Comparison of ENCODE assay signal across 8 cellular contexts in the genomic region with DNA sequence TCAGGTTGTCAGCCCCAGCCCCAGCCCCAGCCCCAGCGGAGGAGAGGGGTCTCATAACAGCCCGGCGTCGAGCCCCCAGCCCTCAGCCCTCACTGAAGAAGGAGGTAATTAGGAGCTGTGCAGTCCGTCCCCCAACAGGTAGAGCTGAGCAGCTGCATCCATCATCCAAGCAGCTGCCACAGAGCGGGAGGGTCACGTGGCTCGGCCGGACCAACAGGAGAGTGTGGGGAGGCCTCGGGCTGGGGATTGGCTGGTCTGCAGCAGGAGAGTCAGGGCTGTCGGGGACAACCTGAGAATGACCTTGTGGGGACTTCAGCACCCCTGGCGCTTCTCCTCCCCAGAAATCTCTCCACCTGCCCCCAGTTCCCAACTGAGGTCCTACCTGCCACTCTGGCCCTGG. TPM values are rescaled to one million over a fixed set of nuclear protein-coding genes. Genes with fewer than 3 reads are reported as not detected.
DNase-seq lines count a peak whose midpoint lies in the region; ATAC-seq, FAIRE-seq and TF ChIP-seq lines count a peak whose summit lies in the region.

No MANE protein-coding gene starts in this region.

- no peak for TF ChIP-seq POLR2A in HepG2 (IDR thresholded peaks at IDR 0.05; ENCODE audit: insufficient read depth in 1 of 2, low read depth in 2 of 2, low read length in 2 of 2)
- TF ChIP-seq POLR2A in right lobe of liver (IDR thresholded peaks at IDR 0.05), result no peak

- H3K9ac ChIP-seq in HepG2 (ENCODE audit: insufficient read depth, low read depth, low read length), result no peak overlapping the region
- no peak overlapping the region for H3K9ac ChIP-seq in endodermal cell (ENCODE audit: extremely low read depth, low read length, poor library complexity, severe bottlenecking)

- no peak for TF ChIP-seq EP300 in HepG2 (IDR thresholded peaks at IDR 0.05; ENCODE audit: low read depth in 2 of 2, low read length in 2 of 2)
- TF ChIP-seq EP300 in HepG2 (CRISPR knock-in tag; IDR thresholded peaks at IDR 0.05; ENCODE audit: borderline replicate concordance), result no peak

- WGBS in HepG2 (ENCODE audit: low lambda C conversion rate), result 0% methylated on average over 3 of the region's 12 CpGs
- WGBS in right lobe of liver (ENCODE audit: insufficient coverage, low coverage, low lambda C conversion rate, missing lambda C conversion rate), result 10% methylated on average over 2 of the region's 12 CpGs
- 31 to 33% methylated on average over 5 to 12 of the region's 12 CpGs for WGBS in endodermal cell (ENCODE audit: insufficient coverage in 1 of 2, insufficient read length in 1 of 2), 2 experiments

- in situ Hi-C loops in HepG2 (cut with HindIII; ENCODE audit: extremely low pct_ligation_motif_present, low pct_unique_long_range_greater_than_20kb), result no loop called here
- in situ Hi-C loops in brain microvascular endothelial cell (cut with HindIII; ENCODE audit: low pct_ligation_motif_present, low sequenced_read_pairs), result no loop called here

- H3K27me3 Mint-ChIP-seq in endodermal cell (ENCODE audit: insufficient read depth), result peaks cover 58% of the 10 kb centered on the region
- H3K27me3 Mint-ChIP-seq in stimulated activated naive CD8-positive, alpha-beta T cell treated with anti-CD3 and anti-CD28 coated beads, Interleukin-15, amount 100 ng/mL, for 72 hours, result peaks cover 32% of the 10 kb centered on the region

- CTCF ChIA-PET in HepG2 (lab: Yijun Ruan, JAX; ENCODE audit: low intra/inter-chr PET ratio, low total read pairs), result no interaction called here

- H3K27me3 ChIP-seq in HepG2 (ENCODE audit: control insufficient read depth in 1 of 2, insufficient read depth in 2 of 2, low read length in 2 of 2) (no peaks in the 10 kb centered on the region; a peak in 1 of 5 replicates), right lobe of liver (no peaks in the 10 kb centered on the region), endodermal cell (ENCODE audit: control insufficient read depth, insufficient read depth, low read length, poor library complexity, severe bottlenecking) (peaks cover 20% of the 10 kb centered on the region), brain microvascular endothelial cell (replicated peaks) (peaks cover 18% of the 10 kb centered on the region)

- no peak for TF ChIP-seq RAD21 in HepG2 (CRISPR knock-in tag; IDR thresholded peaks at IDR 0.05)

- no peaks in the 10 kb centered on the region for H3K9me3 Mint-ChIP-seq in endodermal cell
- H3K9me3 Mint-ChIP-seq in stimulated activated naive CD8-positive, alpha-beta T cell treated with anti-CD3 and anti-CD28 coated beads, Interleukin-15, amount 100 ng/mL, for 72 hours, result no peaks in the 10 kb centered on the region

- H3K36me3 Mint-ChIP-seq in endodermal cell (ENCODE audit: low read depth), result no peaks in the 10 kb centered on the region

- no peaks in the 10 kb centered on the region for H4K20me1 ChIP-seq in HepG2 (ENCODE audit: insufficient read depth, low read length)

- H3K4me2 ChIP-seq in HepG2 (ENCODE audit: low read depth, low read length), result peak overlapping the region; percentile 48

- DNase-seq in HepG2 (ENCODE audit: low spot score), result peak; percentile 61
- no peak for DNase-seq in right lobe of liver
- peak; percentile 92 to 96 for DNase-seq in NCI-H526 (lab: John Stamatoyannopoulos, UW)
- peak; percentile 98 for DNase-seq in endodermal cell
- peak in 1 of 2 donors; percentile 32 for DNase-seq in stimulated activated naive CD8-positive, alpha-beta T cell treated with anti-CD3 and anti-CD28 coated beads, Interleukin-15, amount 100 ng/mL, for 72 hours
- DNase-seq in activated gamma-delta T cell (lab: John Stamatoyannopoulos, UW), result no peak
- DNase-seq in brain microvascular endothelial cell, result no peak

- H2AFZ ChIP-seq in HepG2 (ENCODE audit: low read length), result no peak overlapping the region

- H3K4me1 ChIP-seq in HepG2 (ENCODE audit: insufficient read depth, low read length), result peaks cover 67% of the 10 kb centered on the region
- no peaks in the 10 kb centered on the region for H3K4me1 ChIP-seq in right lobe of liver
- no peaks in the 10 kb centered on the region for H3K4me1 ChIP-seq in endodermal cell (ENCODE audit: control insufficient read depth, insufficient read depth, low read length)

- intact Hi-C loops in HepG2 (cut with micrococcal nuclease; ENCODE audit: unreplicated experiment) (no loop called here), right lobe of liver (cut with DNase I) (no loop called here)

- ATAC-seq in HepG2 (peak; percentile 95), right lobe of liver (no peak), HG03025 (IDR thresholded peaks at IDR 0.05; ENCODE audit: low FRiP score, unreplicated experiment) (peak; percentile 55)
- peak; percentile 86 for ATAC-seq in stimulated activated naive CD8-positive, alpha-beta T cell treated with anti-CD3 and anti-CD28 coated beads, Interleukin-15, amount 100 ng/mL, for 72 hours

- TF ChIP-seq CTCF in HepG2 (CRISPR knock-in tag; IDR thresholded peaks at IDR 0.05) (peak; percentile 29), right lobe of liver (IDR thresholded peaks at IDR 0.05) (no peak), endodermal cell (conservative IDR thresholded peaks at IDR 0.05) (peak; percentile 59), brain microvascular endothelial cell (IDR thresholded peaks at IDR 0.05; ENCODE audit: low read depth, low read length, missing control alignments) (no peak)

- peak; percentile 68 for FAIRE-seq in HepG2 (lab: Jason Lieb, UNC)

- no peak overlapping the region for H3K4me3 Mint-ChIP-seq in endodermal cell
- no peak overlapping the region for H3K4me3 Mint-ChIP-seq in stimulated activated naive CD8-positive, alpha-beta T cell treated with anti-CD3 and anti-CD28 coated beads, Interleukin-15, amount 100 ng/mL, for 72 hours

- H3K27ac ChIP-seq in HepG2 (ENCODE audit: extremely low read length, insufficient read depth, low read length), result no peak overlapping the region
- H3K27ac ChIP-seq in right lobe of liver, result no peak overlapping the region
- no peak overlapping the region for H3K27ac ChIP-seq in endodermal cell (ENCODE audit: low read depth, low read length)
- H3K27ac ChIP-seq in brain microvascular endothelial cell, result no peak overlapping the region

- peaks cover 22% of the 10 kb centered on the region for H3K4me1 Mint-ChIP-seq in endodermal cell
- H3K4me1 Mint-ChIP-seq in stimulated activated naive CD8-positive, alpha-beta T cell treated with anti-CD3 and anti-CD28 coated beads, Interleukin-15, amount 100 ng/mL, for 72 hours, result no peaks in the 10 kb centered on the region

- POLR2A ChIA-PET in HepG2 (lab: Yijun Ruan, JAX), result interaction anchor here (1.1 kb wide), 1 partner anchor 30 kb away, joined by 3 read pairs; a partner anchor contains a TSS

- no peaks in the 10 kb centered on the region for H3K79me2 ChIP-seq in HepG2 (ENCODE audit: insufficient read depth, low read length)

- BruUV-seq in HepG2 (replicated peaks; lab: Mats Ljungman, UMichigan), result no TSS peak

- H3K36me3 ChIP-seq in HepG2 (replicated peaks in 1 of 2; ENCODE audit: control insufficient read depth in 1 of 2, insufficient read depth in 2 of 2, low read length in 2 of 2) (no peaks in the 10 kb centered on the region), right lobe of liver (no peaks in the 10 kb centered on the region), endodermal cell (ENCODE audit: control insufficient read depth, insufficient read depth, low read length) (no peaks in the 10 kb centered on the region), brain microvascular endothelial cell (replicated peaks) (no peaks in the 10 kb centered on the region)

- H3K27ac Mint-ChIP-seq in endodermal cell, result no peak overlapping the region
- H3K27ac Mint-ChIP-seq in stimulated activated naive CD8-positive, alpha-beta T cell treated with anti-CD3 and anti-CD28 coated beads, Interleukin-15, amount 100 ng/mL, for 72 hours, result no peak overlapping the region

- H3K4me3 ChIP-seq in HepG2 (replicated peaks in 1 of 3; ENCODE audit: insufficient read depth in 1 of 3, low read depth in 2 of 3, low read length in 3 of 3) (peak overlapping the region in 1 of 3 experiments; percentile 21; a peak in 1 of 6 replicates), right lobe of liver (no peak overlapping the region), endodermal cell (ENCODE audit: low read length) (no peak overlapping the region), brain microvascular endothelial cell (ENCODE audit: low read depth, low read length) (no peak overlapping the region)

- H3K9me3 ChIP-seq in HepG2 (ENCODE audit: low read length), result no peaks in the 10 kb centered on the region
- no peaks in the 10 kb centered on the region for H3K9me3 ChIP-seq in right lobe of liver
- no peaks in the 10 kb centered on the region for H3K9me3 ChIP-seq in endodermal cell (ENCODE audit: control insufficient read depth, low read length)

TF ChIP-seq in HepG2, 621 proteins besides CTCF, POLR2A, EP300 and RAD21 (continues in another document):
- TF ChIP-seq RAD51 (IDR thresholded peaks at IDR 0.05; ENCODE audit: borderline replicate concordance), result peak; percentile 60; the same call in 1 of the 2 replicates
- TF ChIP-seq NFYC (CRISPR knock-in tag; IDR thresholded peaks at IDR 0.05), result peak; percentile 80

RNA-seq across cellular contexts. Expression of a gene that starts 29.6 kb away (rescaled TPM):
- total RNA-seq in HepG2 (2016; rRNA removed; fragmentation: Illumina TruSeq; extraction: Trizol) (35.6 and 36.9 TPM in 2 replicates), right lobe of liver (10 to 100 TPM; 14.1 to 25.5 (median 22.4) TPM), endodermal cell (10 to 100 TPM; 32.4 to 37.2 TPM)
- total RNA-seq in HepG2 (2016; cell fraction: cytosol; rRNA removed; fragmentation: Illumina TruSeq; extraction: Trizol; ENCODE audit: low read depth), result 47.1 and 69.5 TPM in 2 replicates
- total RNA-seq in HepG2 (2016; cell fraction: insoluble cytoplasmic fraction; rRNA removed; fragmentation: Illumina TruSeq; extraction: Trizol), result 33.2 and 38.5 TPM in 2 replicates
- total RNA-seq in HepG2 (2016; cell fraction: membrane; rRNA removed; fragmentation: Illumina TruSeq; extraction: Trizol), result 50.2 and 62.2 TPM in 2 replicates
- 19.8 and 23.2 TPM in 2 replicates for total RNA-seq in HepG2 (2016; cell fraction: nucleus; rRNA removed; fragmentation: Illumina TruSeq; extraction: Trizol)
- 31.9 and 36.1 TPM in 2 replicates for polyA plus RNA-seq in HepG2 (2011; rRNA removed)
- 28.5 and 39.2 TPM in 2 replicates for polyA plus RNA-seq in HepG2 (2011; cell fraction: cytosol; rRNA removed)
- 27.2 and 35.2 TPM in 2 replicates for polyA plus RNA-seq in HepG2 (2011; cell fraction: nucleus; rRNA removed)
- 19.2 and 20.4 TPM in 2 replicates for polyA plus RNA-seq in HepG2 (2012)
- polyA plus RNA-seq in HepG2 (2016; cell fraction: cytosol; fragmentation: Illumina TruSeq; extraction: Trizol; ENCODE audit: low read depth), result 48.5 and 64.8 TPM in 2 replicates
- 32.5 and 38.2 TPM in 2 replicates for polyA plus RNA-seq in HepG2 (2016; cell fraction: insoluble cytoplasmic fraction; fragmentation: Illumina TruSeq; extraction: Trizol; ENCODE audit: low read depth)
- polyA plus RNA-seq in HepG2 (2016; cell fraction: membrane; fragmentation: Illumina TruSeq; extraction: Trizol; ENCODE audit: low read depth), result 43.2 and 48.1 TPM in 2 replicates
- 35.0 and 38.8 TPM in 2 replicates for polyA plus RNA-seq in HepG2 (2016; cell fraction: nucleus; fragmentation: Illumina TruSeq; extraction: Trizol; ENCODE audit: insufficient read depth, low read depth)
- 30.8 and 73.6 TPM in 2 replicates for polyA minus RNA-seq in HepG2 (2011; rRNA and poly(A)+ RNA removed; ENCODE audit: low replicate concordance)
- polyA minus RNA-seq in HepG2 (2011; cell fraction: cytosol; rRNA and poly(A)+ RNA removed), result 7.7 TPM in 2 replicates
- polyA minus RNA-seq in HepG2 (2011; cell fraction: nucleus; rRNA and poly(A)+ RNA removed), result 22.7 and 32.0 TPM in 2 replicates
- polyA plus RNA-seq in endodermal cell (2013, experiment 1 of 2), result 28.1 TPM
- polyA plus RNA-seq in endodermal cell (2013, experiment 2 of 2), result 21.6 TPM

Comparison
In these comparisons a context has a peak if more than half of its experiments do, and no peak if none do; other contexts are left out.
1. ATAC-seq: peak in HepG2 (single experiment), HG03025 (single experiment) and stimulated activated naive CD8-positive, alpha-beta T cell treated with anti-CD3 and anti-CD28 coated beads, Interleukin-15, amount 100 ng/mL, for 72 hours (single experiment); none in right lobe of liver (0 of 4).
2. DNase-seq: peak in HepG2 (single experiment), NCI-H526 (2 of 2) and endodermal cell (single experiment); none in right lobe of liver (0 of 3), activated gamma-delta T cell (single experiment) and brain microvascular endothelial cell (single experiment).
3. CTCF ChIP-seq: peak in HepG2 (single experiment) and endodermal cell (single experiment); none in right lobe of liver (0 of 4) and brain microvascular endothelial cell (single experiment).